ENCODE assay signal across 27 cellular contexts in genomic region chr2:120654383-120655134, GRCh38.
DNase-seq lines count a peak whose midpoint lies in the region; ATAC-seq, FAIRE-seq and TF ChIP-seq lines count a peak whose summit lies in the region.
"Had no signal": no experiment of that assay in that cellular context is flagged by ENCODE, and none has a peak within 500 bp of the region (broad histone marks: within the 10 kb centered on the region; RNA-seq: fewer than 3 reads in every experiment).

No MANE protein-coding gene starts in this region.

- POLR2A ChIA-PET in MCF 10A (lab: Yijun Ruan, JAX) = interaction anchor here (0.7 kb wide), 1 partner anchor 510 kb away, joined by 3 read pairs; no protein-coding TSS in a partner anchor

- peaks cover 8% of the 10 kb centered on the region for H3K36me3 Mint-ChIP-seq in astrocyte (ENCODE audit: low read depth, unreplicated experiment)
- H3K36me3 Mint-ChIP-seq in MCF 10A (ENCODE audit: insufficient read depth, unreplicated experiment) = peaks cover 6% of the 10 kb centered on the region
- no peaks in the 10 kb centered on the region for H3K36me3 Mint-ChIP-seq in activated CD8-positive, alpha-beta memory T cell treated with anti-CD3 and anti-CD28 coated beads, Interleukin-2, amount 10 ng/mL, durations not matched to agents 7 days and 5 days
- H3K36me3 Mint-ChIP-seq: CD8-positive, alpha-beta T cell had no signal

- BruUV-seq in MCF 10A (replicated peaks; lab: Mats Ljungman, UMichigan) = no TSS peak

- no peaks in the 10 kb centered on the region for H3K79me1 ChIP-seq in mesendoderm (ENCODE audit: low read length)

- H3K9me3 Mint-ChIP-seq in astrocyte (ENCODE audit: unreplicated experiment) = peaks cover 39% of the 10 kb centered on the region
- peaks cover 33% of the 10 kb centered on the region for H3K9me3 Mint-ChIP-seq in MCF 10A (ENCODE audit: unreplicated experiment)
- peaks cover 9% of the 10 kb centered on the region for H3K9me3 Mint-ChIP-seq in activated CD8-positive, alpha-beta memory T cell treated with anti-CD3 and anti-CD28 coated beads, Interleukin-2, amount 10 ng/mL, durations not matched to agents 7 days and 5 days (ENCODE audit: low read depth)

- H3K4me3 Mint-ChIP-seq in astrocyte (ENCODE audit: unreplicated experiment) (no peak overlapping the region), MCF 10A (ENCODE audit: unreplicated experiment) (no peak overlapping the region)
- no peak overlapping the region for H3K4me3 Mint-ChIP-seq in activated CD8-positive, alpha-beta memory T cell treated with anti-CD3 and anti-CD28 coated beads, Interleukin-2, amount 10 ng/mL, durations not matched to agents 7 days and 5 days
- H3K4me3 Mint-ChIP-seq: CD8-positive, alpha-beta T cell; effector memory CD8-positive, alpha-beta T cell; naive thymus-derived CD8-positive, alpha-beta T cell had no signal

- no peaks in the 10 kb centered on the region for H3K4me1 ChIP-seq in astrocyte (ENCODE audit: insufficient read depth, low read length)
- peaks cover 14% of the 10 kb centered on the region for H3K4me1 ChIP-seq in left ventricle myocardium inferior
- H3K4me1 ChIP-seq in mesendoderm (ENCODE audit: control insufficient read depth, low read depth, low read length) = no peaks in the 10 kb centered on the region
- peaks cover 0 to 23% (median 13%) of the 10 kb centered on the region in 4 donors for H3K4me1 ChIP-seq in tibial artery
- H3K4me1 ChIP-seq: HAP-1, parathyroid adenoma, Peyer's patch had no signal

- H2BK15ac ChIP-seq in mesendoderm (replicated peaks; ENCODE audit: low read depth) = no peak overlapping the region

- H2AK5ac ChIP-seq in mesendoderm (ENCODE audit: low read length) = no peak overlapping the region

- no peaks in the 10 kb centered on the region for H3K79me2 ChIP-seq in astrocyte (ENCODE audit: insufficient read depth, low read length)
- no peaks in the 10 kb centered on the region for H3K79me2 ChIP-seq in mesendoderm (ENCODE audit: control insufficient read depth, insufficient read depth, low read length)
- H3K79me2 ChIP-seq: parathyroid adenoma had no signal

- H3K23ac ChIP-seq in mesendoderm (ENCODE audit: low read length) = no peak overlapping the region

- peaks cover 9% of the 10 kb centered on the region for H3K4me1 Mint-ChIP-seq in astrocyte (ENCODE audit: low read depth, unreplicated experiment)
- no peaks in the 10 kb centered on the region for H3K4me1 Mint-ChIP-seq in MCF 10A (ENCODE audit: insufficient read depth, unreplicated experiment)
- H3K4me1 Mint-ChIP-seq in activated CD8-positive, alpha-beta memory T cell treated with anti-CD3 and anti-CD28 coated beads, Interleukin-2, amount 10 ng/mL, durations not matched to agents 7 days and 5 days = no peaks in the 10 kb centered on the region
- H3K4me1 Mint-ChIP-seq: naive thymus-derived CD8-positive, alpha-beta T cell had no signal

- H2BK5ac ChIP-seq in mesendoderm (ENCODE audit: low read length) = no peak overlapping the region

- DNase-seq in astrocyte (ENCODE audit: low read depth) = no peak
- DNase-seq in left ventricle myocardium inferior = peak; percentile 61
- DNase-seq in mesendoderm = peak; percentile 51
- no peak for DNase-seq in tibial artery
- no peak for DNase-seq in MCF 10A (ENCODE audit: unreplicated experiment)
- no peak for DNase-seq in activated CD8-positive, alpha-beta memory T cell treated with anti-CD3 and anti-CD28 coated beads, Interleukin-2, amount 10 ng/mL, durations not matched to agents 7 days and 5 days
- DNase-seq in foreskin fibroblast = no peak
- DNase-seq: activated CD4-positive, CD25-positive, alpha-beta regulatory T cell treated with anti-CD3 and anti-CD28 coated beads, Interleukin-2, amount 50 U/mL, for 72 hours; activated T-cell treated with anti-CD3 and anti-CD28 coated beads, Interleukin-2, amount 50 U/mL, for 72 hours; CD8-positive, alpha-beta T cell; effector memory CD8-positive, alpha-beta T cell; mesenchymal stem cell; naive thymus-derived CD8-positive, alpha-beta T cell; NCI-H1105 treated with DMSO at 0.1 percent for 48 hours; Peyer's patch; stimulated activated CD4-positive, alpha-beta T cell treated with anti-CD3 and anti-CD28 coated beads, Interleukin-2, amount 100 ng/mL, for 24 hours; stimulated activated naive CD4-positive, alpha-beta T cell; transverse colon had no signal

- CTCF ChIA-PET in MCF 10A (lab: Yijun Ruan, JAX) = interaction anchor here (0.6 kb wide), 1 partner anchor 26 kb away, joined by 5 read pairs; no protein-coding TSS in a partner anchor
- CTCF ChIA-PET in activated CD8-positive, alpha-beta memory T cell treated with anti-CD3 and anti-CD28 coated beads, Interleukin-2, amount 10 ng/mL, durations not matched to agents 7 days and 5 days (lab: Charles Lee) = no interaction called here

- no peaks in the 10 kb centered on the region for H4K20me1 ChIP-seq in astrocyte (ENCODE audit: insufficient read depth, low read length)

- no peak overlapping the region for H3K18ac ChIP-seq in mesendoderm (ENCODE audit: low read length)

- no peak overlapping the region for H2BK120ac ChIP-seq in mesendoderm (ENCODE audit: low read depth, low read length)

- H4K8ac ChIP-seq in mesendoderm (ENCODE audit: low read depth, low read length) = no peak overlapping the region

- intact Hi-C loops in left ventricle myocardium inferior (cut with micrococcal nuclease) = no loop called here
- intact Hi-C loops in tibial artery (cut with DNase I; ENCODE audit: low total_unique reads) = no loop called here
- intact Hi-C loops in MCF 10A (cut with micrococcal nuclease) = no loop called here

- H3K4ac ChIP-seq in mesendoderm (ENCODE audit: low read depth, low read length) = no peak overlapping the region

- H3K27me3 ChIP-seq in astrocyte (ENCODE audit: insufficient read depth, low read length) = peaks cover 26% of the 10 kb centered on the region
- peaks cover 37% of the 10 kb centered on the region for H3K27me3 ChIP-seq in left ventricle myocardium inferior (ENCODE audit: low read depth)
- peaks cover 5% of the 10 kb centered on the region for H3K27me3 ChIP-seq in mesendoderm (ENCODE audit: insufficient read depth, low read length, poor library complexity)
- H3K27me3 ChIP-seq in tibial artery = peaks cover 0 to 12% of the 10 kb centered on the region in 2 donors
- H3K27me3 ChIP-seq: Peyer's patch had no signal

- no peak for ATAC-seq in GM18867 (IDR thresholded peaks at IDR 0.05; ENCODE audit: unreplicated experiment)
- ATAC-seq in activated CD8-positive, alpha-beta memory T cell treated with anti-CD3 and anti-CD28 coated beads, Interleukin-2, amount 10 ng/mL, durations not matched to agents 7 days and 5 days = no peak
- ATAC-seq: activated naive CD4-positive, alpha-beta T cell treated with anti-CD3 and anti-CD28 coated beads, Interleukin-2, amount 50 U/mL, for 72 hours; activated T-cell treated with anti-CD3 and anti-CD28 coated beads, Interleukin-2, amount 50 U/mL, for 72 hours; CD8-positive, alpha-beta T cell; effector memory CD8-positive, alpha-beta T cell; GM12878; naive thymus-derived CD8-positive, alpha-beta T cell; SK-N-SH treated with all-trans-retinoic acid at 6 μM for 48 hours had no signal

- peak overlapping the region; percentile 17 for H3K56ac ChIP-seq in mesendoderm (ENCODE audit: low read length)

- H3K4me2 ChIP-seq in astrocyte (ENCODE audit: low read length) = peak overlapping the region; percentile 39
- peak overlapping the region; percentile 42 for H3K4me2 ChIP-seq in mesendoderm (ENCODE audit: low read length)

- FAIRE-seq in astrocyte (lab: Jason Lieb, UNC) = no peak
- FAIRE-seq: GM12878, HTR-8/SVneo, keratinocyte had no signal

- H2AFZ ChIP-seq in astrocyte (ENCODE audit: low read depth, low read length) = no peak overlapping the region
- H2AFZ ChIP-seq: parathyroid adenoma had no signal

- H3K9ac ChIP-seq in astrocyte (ENCODE audit: low read length) (no peak overlapping the region), mesendoderm (ENCODE audit: low read length) (peak overlapping the region; percentile 11)
- H3K9ac ChIP-seq: parathyroid adenoma had no signal

- H3K9me3 ChIP-seq in astrocyte (ENCODE audit: insufficient read depth, low read depth, low read length) = peaks cover 21% of the 10 kb centered on the region
- peaks cover 28% of the 10 kb centered on the region for H3K9me3 ChIP-seq in left ventricle myocardium inferior (replicated peaks)
- peaks cover 0 to 20% (median 4%) of the 10 kb centered on the region in 3 donors for H3K9me3 ChIP-seq in tibial artery
- H3K9me3 ChIP-seq: Peyer's patch had no signal

- TF ChIP-seq CTCF in astrocyte (IDR thresholded peaks at IDR 0.05; ENCODE audit: insufficient read depth, low read depth, low read length) = no peak
- no peak for TF ChIP-seq CTCF in left ventricle myocardium inferior (IDR thresholded peaks at IDR 0.05; ENCODE audit: borderline replicate concordance)
- TF ChIP-seq CTCF in tibial artery (IDR thresholded peaks at IDR 0.05) = no peak
- TF ChIP-seq CTCF in MCF 10A (IDR thresholded peaks at IDR 0.05; ENCODE audit: unreplicated experiment) = no peak
- no peak for TF ChIP-seq CTCF in foreskin fibroblast (IDR thresholded peaks at IDR 0.05; ENCODE audit: low read depth, low read length)

- H3K27ac Mint-ChIP-seq in astrocyte (ENCODE audit: unreplicated experiment) (no peak overlapping the region), MCF 10A (ENCODE audit: low read depth, unreplicated experiment) (no peak overlapping the region)
- H3K27ac Mint-ChIP-seq in activated CD8-positive, alpha-beta memory T cell treated with anti-CD3 and anti-CD28 coated beads, Interleukin-2, amount 10 ng/mL, durations not matched to agents 7 days and 5 days = no peak overlapping the region
- H3K27ac Mint-ChIP-seq: activated naive CD4-positive, alpha-beta T cell treated with anti-CD3 and anti-CD28 coated beads, Interleukin-2, amount 50 U/mL, for 72 hours; activated T-cell treated with anti-CD3 and anti-CD28 coated beads, Interleukin-2, amount 50 U/mL, for 72 hours; CD8-positive, alpha-beta T cell; effector memory CD8-positive, alpha-beta T cell; naive thymus-derived CD8-positive, alpha-beta T cell had no signal

- H3K27me3 Mint-ChIP-seq in astrocyte (ENCODE audit: low read depth, unreplicated experiment) = peaks cover 31% of the 10 kb centered on the region
- H3K27me3 Mint-ChIP-seq in MCF 10A (ENCODE audit: insufficient read depth, unreplicated experiment) = no peaks in the 10 kb centered on the region
- no peaks in the 10 kb centered on the region for H3K27me3 Mint-ChIP-seq in activated CD8-positive, alpha-beta memory T cell treated with anti-CD3 and anti-CD28 coated beads, Interleukin-2, amount 10 ng/mL, durations not matched to agents 7 days and 5 days

- H3K36me3 ChIP-seq in astrocyte (ENCODE audit: insufficient read depth, low read length) = no peaks in the 10 kb centered on the region
- H3K36me3 ChIP-seq in left ventricle myocardium inferior = no peaks in the 10 kb centered on the region
- no peaks in the 10 kb centered on the region for H3K36me3 ChIP-seq in mesendoderm (ENCODE audit: control insufficient read depth, insufficient read depth, low read length)
- no peaks in the 10 kb centered on the region for H3K36me3 ChIP-seq in tibial artery
- H3K36me3 ChIP-seq: HAP-1, Peyer's patch, transverse colon had no signal

- H3K27ac ChIP-seq in astrocyte (ENCODE audit: low read depth, low read length) (no peak overlapping the region), left ventricle myocardium inferior (replicated peaks) (no peak overlapping the region), mesendoderm (ENCODE audit: low read depth, low read length) (no peak overlapping the region), tibial artery (no peak overlapping the region)
- H3K27ac ChIP-seq: parathyroid adenoma, Peyer's patch, skin epidermis, transverse colon had no signal

- no peak overlapping the region for H4K5ac ChIP-seq in mesendoderm (ENCODE audit: low read length)

- no peak overlapping the region for H3K4me3 ChIP-seq in astrocyte (ENCODE audit: insufficient read depth, low read depth, low read length)
- H3K4me3 ChIP-seq in left ventricle myocardium inferior = peak overlapping the region; percentile 47
- no peak overlapping the region for H3K4me3 ChIP-seq in mesendoderm (ENCODE audit: low read length)
- peak overlapping the region; percentile 5 to 26 for H3K4me3 ChIP-seq in tibial artery
- H3K4me3 ChIP-seq in foreskin fibroblast (ENCODE audit: low read depth in 1 of 2, low read length in 2 of 2) = no peak overlapping the region
- H3K4me3 ChIP-seq: GM12878, HAP-1, Peyer's patch, skin epidermis, transverse colon had no signal

- WGBS in mesendoderm (ENCODE audit: extremely low coverage, insufficient coverage, low lambda C conversion rate) = no CpG with 5 or more reads among the region's 54 CpGs

Comparison
In these comparisons a context has a peak if more than half of its experiments do, and no peak if none do; other contexts are left out.
1. DNase-seq: peak in left ventricle myocardium inferior (single experiment) and mesendoderm (single experiment); none in astrocyte (single experiment), tibial artery (0 of 2), MCF 10A (single experiment), activated CD8-positive, alpha-beta memory T cell treated with anti-CD3 and anti-CD28 coated beads, Interleukin-2, amount 10 ng/mL, durations not matched to agents 7 days and 5 days (single experiment) and foreskin fibroblast (0 of 2).
2. H3K4me3 ChIP-seq: peak in left ventricle myocardium inferior (single experiment) and tibial artery (2 of 2); none in astrocyte (single experiment), mesendoderm (single experiment) and foreskin fibroblast (0 of 2).